Comparison of ENCODE assay signal across 10 cellular contexts in genomic region chr22:26169312-26170111, GRCh38. TPM values are rescaled to one million over a fixed set of nuclear protein-coding genes. Genes with fewer than 3 reads are reported as not detected.
DNase-seq lines count a peak whose midpoint lies in the region; ATAC-seq and TF ChIP-seq lines count a peak whose summit lies in the region.
"Had no signal": no experiment of that assay in that cellular context is flagged by ENCODE, and none has a peak within 500 bp of the region (broad histone marks: within the 10 kb centered on the region; RNA-seq: fewer than 3 reads in every experiment).

Gene SEZ6L (plus strand): TSS chr22:26169462. CDS start chr22:26169670, 208 bp downstream.

- H3K9me3 ChIP-seq in suprapubic skin = no peaks in the 10 kb centered on the region
- H3K9me3 ChIP-seq: A549 had no signal

- no peak for TF ChIP-seq EP300 in suprapubic skin (IDR thresholded peaks at IDR 0.05)

- H3K36me3 Mint-ChIP-seq in activated B cell treated with CpG ODN at 0.5 μM for 24 hours (ENCODE audit: low read depth) (no peaks in the 10 kb centered on the region), T-cell (no peaks in the 10 kb centered on the region)
- no peaks in the 10 kb centered on the region for H3K36me3 Mint-ChIP-seq in activated CD4-positive, alpha-beta memory T cell treated with anti-CD3 and anti-CD28 coated beads for 36 hours

- peaks cover 65% of the 10 kb centered on the region for H3K27me3 Mint-ChIP-seq in activated B cell treated with CpG ODN at 0.5 μM for 24 hours
- peaks cover 58% of the 10 kb centered on the region for H3K27me3 Mint-ChIP-seq in activated CD4-positive, alpha-beta memory T cell treated with anti-CD3 and anti-CD28 coated beads for 36 hours
- H3K27me3 Mint-ChIP-seq in T-cell = peaks cover 68 to 76% of the 10 kb centered on the region in 2 donors

- H3K9me3 Mint-ChIP-seq in activated B cell treated with CpG ODN at 0.5 μM for 24 hours (no peaks in the 10 kb centered on the region), T-cell (no peaks in the 10 kb centered on the region)
- no peaks in the 10 kb centered on the region for H3K9me3 Mint-ChIP-seq in activated CD4-positive, alpha-beta memory T cell treated with anti-CD3 and anti-CD28 coated beads for 36 hours

- H3K4me3 Mint-ChIP-seq in activated B cell treated with CpG ODN at 0.5 μM for 24 hours (peak within 1 kb of the TSS; percentile 67), T-cell (peak within 1 kb of the TSS in 1 of 3 donors; percentile 74)
- H3K4me3 Mint-ChIP-seq in activated CD4-positive, alpha-beta memory T cell treated with anti-CD3 and anti-CD28 coated beads for 36 hours = no peak within 1 kb of the TSS

- TF ChIP-seq POLR2A in suprapubic skin (IDR thresholded peaks at IDR 0.05) = no peak

- no peaks in the 10 kb centered on the region for H3K36me3 ChIP-seq in suprapubic skin

- CTCF ChIA-PET in activated B cell treated with CpG ODN at 0.5 μM for 24 hours (lab: Charles Lee) = no interaction called here
- CTCF ChIA-PET in activated CD4-positive, alpha-beta memory T cell treated with anti-CD3 and anti-CD28 coated beads for 36 hours (lab: Charles Lee) = no interaction called here
- CTCF ChIA-PET in T-cell (lab: Charles Lee) = no interaction called here

- ATAC-seq in activated B cell treated with CpG ODN at 0.5 μM for 24 hours (ENCODE audit: low read depth) = peak; percentile 62
- no peak for ATAC-seq in T-cell (replicated peaks in 1 of 4)
- no peak for ATAC-seq in GM21619 (IDR thresholded peaks at IDR 0.05; ENCODE audit: unreplicated experiment)
- ATAC-seq: A549 had no signal

- POLR2A ChIA-PET in activated B cell treated with CpG ODN at 0.5 μM for 24 hours (lab: Charles Lee) = no interaction called here
- POLR2A ChIA-PET in activated CD4-positive, alpha-beta memory T cell treated with anti-CD3 and anti-CD28 coated beads for 36 hours (lab: Charles Lee) = no interaction called here
- POLR2A ChIA-PET in T-cell (lab: Charles Lee) = no interaction called here

- H3K4me1 Mint-ChIP-seq in activated B cell treated with CpG ODN at 0.5 μM for 24 hours (peaks cover 15% of the 10 kb centered on the region), T-cell (peaks cover 6 to 7% (median 6%) of the 10 kb centered on the region in 3 donors)
- no peaks in the 10 kb centered on the region for H3K4me1 Mint-ChIP-seq in activated CD4-positive, alpha-beta memory T cell treated with anti-CD3 and anti-CD28 coated beads for 36 hours (ENCODE audit: low read depth)

- 1% methylated on average over 27 of the region's 92 CpGs for WGBS in suprapubic skin

- DNase-seq in NCI-H1417 (lab: John Stamatoyannopoulos, UW) (peak; percentile 24 to 82 (median 80)), NCI-H1417 treated with DMSO at 0.1 percent for 48 hours (lab: John Stamatoyannopoulos, UW) (no peak), activated B cell treated with CpG ODN at 0.5 μM for 24 hours (peak; percentile 25), left kidney (ENCODE audit: low read depth, low spot score) (peak; percentile 75), suprapubic skin (ENCODE audit: low spot score in 2 of 2) (peak in 1 of 2 donors; percentile 76), T-cell (no peak)
- DNase-seq in activated CD4-positive, alpha-beta memory T cell treated with anti-CD3 and anti-CD28 coated beads for 36 hours = no peak

- peak within 1 kb of the TSS; percentile 53 for H3K4me3 ChIP-seq in suprapubic skin
- H3K4me3 ChIP-seq: A549 had no signal

- intact Hi-C loops in activated B cell treated with CpG ODN at 0.5 μM for 24 hours (cut with micrococcal nuclease) = no loop called here
- intact Hi-C loops in activated CD4-positive, alpha-beta memory T cell treated with anti-CD3 and anti-CD28 coated beads for 36 hours (cut with micrococcal nuclease) = no loop called here

- no peak for TF ChIP-seq CTCF in activated B cell treated with CpG ODN at 0.5 μM for 24 hours (IDR thresholded peaks at IDR 0.05)
- TF ChIP-seq CTCF in suprapubic skin (IDR thresholded peaks at IDR 0.05) = no peak

- H3K4me1 ChIP-seq in suprapubic skin = peaks cover 15% of the 10 kb centered on the region
- H3K4me1 ChIP-seq: A549 had no signal

- H3K27ac Mint-ChIP-seq in activated B cell treated with CpG ODN at 0.5 μM for 24 hours (no peak within 1 kb of the TSS), T-cell (peak within 1 kb of the TSS in 1 of 2 donors; percentile 25)
- no peak within 1 kb of the TSS for H3K27ac Mint-ChIP-seq in activated CD4-positive, alpha-beta memory T cell treated with anti-CD3 and anti-CD28 coated beads for 36 hours

- H3K27me3 ChIP-seq in suprapubic skin = peaks cover 84% of the 10 kb centered on the region

- H3K27ac ChIP-seq in suprapubic skin = no peak within 1 kb of the TSS
- H3K27ac ChIP-seq: A549 had no signal

RNA-seq across cellular contexts. Expression of gene SEZ6L, which starts in this region (rescaled TPM):
- total RNA-seq in activated B cell treated with CpG ODN at 0.5 μM for 24 hours = not detected in 2 replicates
- total RNA-seq in suprapubic skin = 1 to 10 TPM in 2 of 4 donors, under 1 TPM in 2; 0.24 to 2.2 (median 0.89) TPM
- not detected for total RNA-seq in activated CD4-positive, alpha-beta memory T cell treated with anti-CD3 and anti-CD28 coated beads for 36 hours
- total RNA-seq in T-cell = not detected
- total RNA-seq: bronchial epithelial cell had no signal

Comparison
In these comparisons a context has a peak if more than half of its experiments do, and no peak if none do; other contexts are left out.
1. DNase-seq: peak in NCI-H1417 (3 of 3) and left kidney (single experiment); none in NCI-H1417 treated with DMSO at 0.1 percent for 48 hours (single experiment), activated CD4-positive, alpha-beta memory T cell treated with anti-CD3 and anti-CD28 coated beads for 36 hours (single experiment) and T-cell (0 of 34).
2. Peak in DNase-seq and ATAC-seq in activated B cell treated with CpG ODN at 0.5 μM for 24 hours; RNA of the gene not detected or under 1 TPM.